8 cellular contexts compared by ENCODE assay signal in genomic region chr7:70693690-70694356, GRCh38.
A peak's percentile ranks its signal among the peaks of the same experiment; 100 is the strongest.
DNase-seq lines count a peak whose midpoint lies in the region; ATAC-seq, FAIRE-seq and TF ChIP-seq lines count a peak whose summit lies in the region.

No MANE protein-coding gene starts in this region.

- FAIRE-seq in HTR-8/SVneo (lab: Jason Lieb, UNC) = no peak

- DNase-seq in H4 (ENCODE audit: low spot score) (peak; percentile 79), NCI-H1105 treated with DMSO at 0.1 percent for 48 hours (lab: John Stamatoyannopoulos, UW) (peak; percentile 63), chondrocyte (ENCODE audit: low spot score) (no peak), left lobe of liver (ENCODE audit: low spot score) (peak; percentile 88), HTR-8/SVneo (ENCODE audit: insufficient read length, low spot score) (no peak)
- peak; percentile 36 for DNase-seq in stimulated activated CD8-positive, alpha-beta memory T cell treated with anti-CD3 and anti-CD28 coated beads, Interleukin-12 subunit alpha, Interleukin-12 subunit beta, amount 100 ng/mL, for 1 hour (ENCODE audit: low read depth)

- TF ChIP-seq CTCF in WI38 (IDR thresholded peaks at IDR 0.05; ENCODE audit: low read depth, low read length) (no peak), chondrocyte (IDR thresholded peaks at IDR 0.05) (peak; percentile 44)

- H3K36me3 Mint-ChIP-seq in chondrocyte (ENCODE audit: low read depth) = no peaks in the 10 kb centered on the region

- peak overlapping the region; percentile 66 for H3K27ac Mint-ChIP-seq in chondrocyte (ENCODE audit: unreplicated experiment)

- peaks cover 37% of the 10 kb centered on the region for H3K4me1 Mint-ChIP-seq in chondrocyte (ENCODE audit: low read depth)

- H3K9me3 Mint-ChIP-seq in chondrocyte (ENCODE audit: low read depth) = no peaks in the 10 kb centered on the region

- peak overlapping the region; percentile 69 for H3K4me3 Mint-ChIP-seq in chondrocyte (ENCODE audit: unreplicated experiment)

- peak overlapping the region; percentile 80 for H3K4me3 ChIP-seq in WI38 (ENCODE audit: low read depth, low read length)

- peaks cover 17% of the 10 kb centered on the region for H3K4me1 ChIP-seq in ES-I3 (ENCODE audit: insufficient read depth, low read length)

- no peaks in the 10 kb centered on the region for H3K36me3 ChIP-seq in ES-I3 (ENCODE audit: insufficient read depth, low read length)

- peak; percentile 85 for ATAC-seq in left lobe of liver

- peak overlapping the region; percentile 94 for H3K9ac ChIP-seq in ES-I3 (ENCODE audit: low read depth, low read length)

- H3K9me3 ChIP-seq in ES-I3 (ENCODE audit: control insufficient read depth, insufficient read depth, low read length) = no peaks in the 10 kb centered on the region

- no peaks in the 10 kb centered on the region for H3K27me3 Mint-ChIP-seq in chondrocyte (ENCODE audit: low read depth)

Comparison
In these comparisons a context has a peak if more than half of its experiments do, and no peak if none do; other contexts are left out.
1. DNase-seq: peak in H4 (single experiment), NCI-H1105 treated with DMSO at 0.1 percent for 48 hours (single experiment), left lobe of liver (single experiment) and stimulated activated CD8-positive, alpha-beta memory T cell treated with anti-CD3 and anti-CD28 coated beads, Interleukin-12 subunit alpha, Interleukin-12 subunit beta, amount 100 ng/mL, for 1 hour (single experiment); none in chondrocyte (single experiment) and HTR-8/SVneo (single experiment).